2 cellular contexts compared by ENCODE assay signal in the genomic region with DNA sequence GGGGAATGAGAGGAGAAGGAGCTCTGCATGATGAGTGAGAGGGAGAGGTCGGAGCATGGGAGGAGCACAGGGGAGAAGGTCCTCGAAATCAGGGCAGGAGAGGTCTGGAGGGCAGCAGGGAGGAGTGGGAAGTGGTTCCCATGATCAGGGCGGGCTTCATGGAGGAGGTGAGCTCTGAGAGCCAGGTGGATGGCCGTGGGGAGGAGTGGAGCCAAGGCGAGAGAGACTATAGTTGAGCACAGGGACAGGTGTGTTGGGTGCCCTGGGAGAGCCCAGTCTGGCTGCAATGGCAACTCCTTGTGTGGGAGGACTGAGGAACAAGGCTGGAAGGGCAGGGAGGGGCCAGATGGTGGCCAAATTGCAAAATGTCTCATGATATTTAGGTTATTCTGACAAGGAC.
TF ChIP-seq lines count a peak whose summit lies in the region.

No MANE protein-coding gene starts in this region.

TF ChIP-seq in HepG2, 621 proteins besides CTCF, POLR2A, EP300 and RAD21 (continues in another document):
- TF ChIP-seq, protein P1, sequence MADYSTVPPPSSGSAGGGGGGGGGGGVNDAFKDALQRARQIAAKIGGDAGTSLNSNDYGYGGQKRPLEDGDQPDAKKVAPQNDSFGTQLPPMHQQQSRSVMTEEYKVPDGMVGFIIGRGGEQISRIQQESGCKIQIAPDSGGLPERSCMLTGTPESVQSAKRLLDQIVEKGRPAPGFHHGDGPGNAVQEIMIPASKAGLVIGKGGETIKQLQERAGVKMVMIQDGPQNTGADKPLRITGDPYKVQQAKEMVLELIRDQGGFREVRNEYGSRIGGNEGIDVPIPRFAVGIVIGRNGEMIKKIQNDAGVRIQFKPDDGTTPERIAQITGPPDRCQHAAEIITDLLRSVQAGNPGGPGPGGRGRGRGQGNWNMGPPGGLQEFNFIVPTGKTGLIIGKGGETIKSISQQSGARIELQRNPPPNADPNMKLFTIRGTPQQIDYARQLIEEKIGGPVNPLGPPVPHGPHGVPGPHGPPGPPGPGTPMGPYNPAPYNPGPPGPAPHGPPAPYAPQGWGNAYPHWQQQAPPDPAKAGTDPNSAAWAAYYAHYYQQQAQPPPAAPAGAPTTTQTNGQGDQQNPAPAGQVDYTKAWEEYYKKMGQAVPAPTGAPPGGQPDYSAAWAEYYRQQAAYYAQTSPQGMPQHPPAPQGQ (CRISPR knock-in tag; IDR thresholded peaks at IDR 0.05; ENCODE audit: borderline replicate concordance): no peak
- TF ChIP-seq ZNF879 (CRISPR knock-in tag; IDR thresholded peaks at IDR 0.05) (no peak), NBN (conservative IDR thresholded peaks at IDR 0.05) (no peak), CBFB (CRISPR knock-in tag; IDR thresholded peaks at IDR 0.05) (no peak), ZFP36 (IDR thresholded peaks at IDR 0.05; ENCODE audit: borderline replicate concordance, low read depth, low read length, partially characterized antibody) (no peak), ZNF781 (CRISPR knock-in tag; IDR thresholded peaks at IDR 0.05; ENCODE audit: borderline replicate concordance, not compliant biosample characterization) (peak; percentile 15)
- TF ChIP-seq, protein P2, sequence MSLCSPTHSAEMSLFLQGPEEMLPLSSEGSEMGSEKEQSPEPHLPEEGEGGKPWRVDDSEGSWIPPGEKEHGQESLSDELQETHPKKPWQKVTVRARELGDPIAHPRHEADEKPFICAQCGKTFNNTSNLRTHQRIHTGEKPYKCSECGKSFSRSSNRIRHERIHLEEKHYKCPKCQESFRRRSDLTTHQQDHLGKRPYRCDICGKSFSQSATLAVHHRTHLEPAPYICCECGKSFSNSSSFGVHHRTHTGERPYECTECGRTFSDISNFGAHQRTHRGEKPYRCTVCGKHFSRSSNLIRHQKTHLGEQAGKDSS (CRISPR knock-in tag; IDR thresholded peaks at IDR 0.05; ENCODE audit: borderline replicate concordance, low read depth): no peak
- TF ChIP-seq, protein P3, sequence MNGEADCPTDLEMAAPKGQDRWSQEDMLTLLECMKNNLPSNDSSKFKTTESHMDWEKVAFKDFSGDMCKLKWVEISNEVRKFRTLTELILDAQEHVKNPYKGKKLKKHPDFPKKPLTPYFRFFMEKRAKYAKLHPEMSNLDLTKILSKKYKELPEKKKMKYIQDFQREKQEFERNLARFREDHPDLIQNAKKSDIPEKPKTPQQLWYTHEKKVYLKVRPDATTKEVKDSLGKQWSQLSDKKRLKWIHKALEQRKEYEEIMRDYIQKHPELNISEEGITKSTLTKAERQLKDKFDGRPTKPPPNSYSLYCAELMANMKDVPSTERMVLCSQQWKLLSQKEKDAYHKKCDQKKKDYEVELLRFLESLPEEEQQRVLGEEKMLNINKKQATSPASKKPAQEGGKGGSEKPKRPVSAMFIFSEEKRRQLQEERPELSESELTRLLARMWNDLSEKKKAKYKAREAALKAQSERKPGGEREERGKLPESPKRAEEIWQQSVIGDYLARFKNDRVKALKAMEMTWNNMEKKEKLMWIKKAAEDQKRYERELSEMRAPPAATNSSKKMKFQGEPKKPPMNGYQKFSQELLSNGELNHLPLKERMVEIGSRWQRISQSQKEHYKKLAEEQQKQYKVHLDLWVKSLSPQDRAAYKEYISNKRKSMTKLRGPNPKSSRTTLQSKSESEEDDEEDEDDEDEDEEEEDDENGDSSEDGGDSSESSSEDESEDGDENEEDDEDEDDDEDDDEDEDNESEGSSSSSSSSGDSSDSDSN (CRISPR knock-in tag; IDR thresholded peaks at IDR 0.05): 0 out of 2 replicates have a peak, but pooled peaks have one; percentile 0
- TF ChIP-seq, protein P4, sequence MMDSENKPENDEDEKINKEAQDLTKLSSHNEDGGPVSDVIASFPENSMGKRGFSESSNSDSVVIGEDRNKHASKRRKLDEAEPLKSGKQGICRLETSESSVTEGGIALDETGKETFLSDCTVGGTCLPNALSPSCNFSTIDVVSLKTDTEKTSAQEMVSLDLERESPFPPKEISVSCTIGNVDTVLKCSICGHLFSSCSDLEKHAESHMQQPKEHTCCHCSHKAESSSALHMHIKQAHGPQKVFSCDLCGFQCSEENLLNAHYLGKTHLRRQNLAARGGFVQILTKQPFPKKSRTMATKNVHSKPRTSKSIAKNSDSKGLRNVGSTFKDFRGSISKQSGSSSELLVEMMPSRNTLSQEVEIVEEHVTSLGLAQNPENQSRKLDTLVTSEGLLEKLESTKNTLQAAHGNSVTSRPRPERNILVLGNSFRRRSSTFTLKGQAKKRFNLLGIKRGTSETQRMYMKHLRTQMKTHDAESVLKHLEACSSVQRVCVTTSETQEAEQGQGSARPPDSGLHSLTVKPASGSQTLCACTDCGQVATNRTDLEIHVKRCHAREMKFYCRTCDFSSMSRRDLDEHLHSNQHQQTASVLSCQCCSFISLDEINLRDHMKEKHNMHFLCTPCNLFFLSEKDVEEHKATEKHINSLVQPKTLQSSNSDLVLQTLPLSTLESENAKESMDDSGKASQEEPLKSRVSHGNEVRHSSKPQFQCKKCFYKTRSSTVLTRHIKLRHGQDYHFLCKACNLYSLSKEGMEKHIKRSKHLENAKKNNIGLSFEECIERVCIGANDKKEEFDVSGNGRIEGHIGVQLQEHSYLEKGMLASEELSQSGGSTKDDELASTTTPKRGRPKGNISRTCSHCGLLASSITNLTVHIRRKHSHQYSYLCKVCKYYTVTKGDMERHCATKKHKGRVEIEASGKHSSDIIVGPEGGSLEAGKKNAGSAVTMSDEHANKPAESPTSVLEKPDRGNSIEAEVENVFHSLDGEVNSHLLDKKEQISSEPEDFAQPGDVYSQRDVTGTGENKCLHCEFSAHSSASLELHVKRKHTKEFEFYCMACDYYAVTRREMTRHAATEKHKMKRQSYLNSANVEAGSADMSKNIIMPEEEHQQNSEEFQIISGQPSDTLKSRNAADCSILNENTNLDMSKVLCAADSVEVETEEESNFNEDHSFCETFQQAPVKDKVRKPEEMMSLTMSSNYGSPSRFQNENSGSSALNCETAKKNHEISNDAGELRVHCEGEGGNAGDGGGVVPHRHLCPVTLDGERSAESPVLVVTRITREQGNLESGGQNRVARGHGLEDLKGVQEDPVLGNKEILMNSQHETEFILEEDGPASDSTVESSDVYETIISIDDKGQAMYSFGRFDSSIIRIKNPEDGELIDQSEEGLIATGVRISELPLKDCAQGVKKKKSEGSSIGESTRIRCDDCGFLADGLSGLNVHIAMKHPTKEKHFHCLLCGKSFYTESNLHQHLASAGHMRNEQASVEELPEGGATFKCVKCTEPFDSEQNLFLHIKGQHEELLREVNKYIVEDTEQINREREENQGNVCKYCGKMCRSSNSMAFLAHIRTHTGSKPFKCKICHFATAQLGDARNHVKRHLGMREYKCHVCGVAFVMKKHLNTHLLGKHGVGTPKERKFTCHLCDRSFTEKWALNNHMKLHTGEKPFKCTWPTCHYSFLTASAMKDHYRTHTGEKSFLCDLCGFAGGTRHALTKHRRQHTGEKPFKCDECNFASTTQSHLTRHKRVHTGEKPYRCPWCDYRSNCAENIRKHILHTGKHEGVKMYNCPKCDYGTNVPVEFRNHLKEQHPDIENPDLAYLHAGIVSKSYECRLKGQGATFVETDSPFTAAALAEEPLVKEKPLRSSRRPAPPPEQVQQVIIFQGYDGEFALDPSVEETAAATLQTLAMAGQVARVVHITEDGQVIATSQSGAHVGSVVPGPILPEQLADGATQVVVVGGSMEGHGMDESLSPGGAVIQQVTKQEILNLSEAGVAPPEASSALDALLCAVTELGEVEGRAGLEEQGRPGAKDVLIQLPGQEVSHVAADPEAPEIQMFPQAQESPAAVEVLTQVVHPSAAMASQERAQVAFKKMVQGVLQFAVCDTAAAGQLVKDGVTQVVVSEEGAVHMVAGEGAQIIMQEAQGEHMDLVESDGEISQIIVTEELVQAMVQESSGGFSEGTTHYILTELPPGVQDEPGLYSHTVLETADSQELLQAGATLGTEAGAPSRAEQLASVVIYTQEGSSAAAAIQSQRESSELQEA (CRISPR knock-in tag; IDR thresholded peaks at IDR 0.05; ENCODE audit: not compliant biosample characterization): no peak

TF ChIP-seq in liver, 16 proteins besides CTCF, POLR2A, EP300 and RAD21:
- no peak for TF ChIP-seq TAF1 (conservative IDR thresholded peaks at IDR 0.05)
- TF ChIP-seq FOXA2 (IDR thresholded peaks at IDR 0.05): no peak
- no peak for TF ChIP-seq HNF4G (IDR thresholded peaks at IDR 0.05)
- TF ChIP-seq SP1 (IDR thresholded peaks at IDR 0.05): no peak
- TF ChIP-seq, protein P5, sequence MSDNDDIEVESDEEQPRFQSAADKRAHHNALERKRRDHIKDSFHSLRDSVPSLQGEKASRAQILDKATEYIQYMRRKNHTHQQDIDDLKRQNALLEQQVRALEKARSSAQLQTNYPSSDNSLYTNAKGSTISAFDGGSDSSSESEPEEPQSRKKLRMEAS (IDR thresholded peaks at IDR 0.05): no peak
